8 cellular contexts compared by ENCODE assay signal in genomic region chr9:126914458-126915280, GRCh38. TPM values are rescaled to one million over a fixed set of nuclear protein-coding genes. Genes with fewer than 3 reads are reported as not detected.
DNase-seq lines count a peak whose midpoint lies in the region; ATAC-seq lines count a peak whose summit lies in the region.

TSS of gene RALGPS1 (plus strand) at chr9:126914782. CDS start at chr9:126962290, 47,508 bp downstream.

- no peaks in the 10 kb centered on the region for H3K9me3 Mint-ChIP-seq in activated naive CD4-positive, alpha-beta T cell treated with anti-CD3 and anti-CD28 coated beads, Interleukin-2, amount 50 U/mL, for 24 hours

- H3K4me3 ChIP-seq in GM08714 (ENCODE audit: low read length): peak within 1 kb of the TSS; percentile 56; the same call in 1 of the 2 replicates
- H3K4me3 ChIP-seq in SK-N-MC: peak within 1 kb of the TSS; percentile 76

- H3K36me3 ChIP-seq in SK-N-MC (ENCODE audit: insufficient read depth, low read length): no peaks in the 10 kb centered on the region

- peaks cover 5% of the 10 kb centered on the region for H3K4me1 Mint-ChIP-seq in activated naive CD4-positive, alpha-beta T cell treated with anti-CD3 and anti-CD28 coated beads, Interleukin-2, amount 50 U/mL, for 24 hours

- H3K27ac ChIP-seq in SK-N-MC: no peak within 1 kb of the TSS

- H3K27me3 Mint-ChIP-seq in activated naive CD4-positive, alpha-beta T cell treated with anti-CD3 and anti-CD28 coated beads, Interleukin-2, amount 50 U/mL, for 24 hours: no peaks in the 10 kb centered on the region

- ATAC-seq in HG02610 (IDR thresholded peaks at IDR 0.05; ENCODE audit: unreplicated experiment): peak; percentile 99

- H3K9ac ChIP-seq in SK-N-MC (ENCODE audit: insufficient read length): no peak within 1 kb of the TSS

- peak; percentile 93 for DNase-seq in NCI-H1092 (lab: John Stamatoyannopoulos, UW)
- no peak for DNase-seq in SK-N-MC (ENCODE audit: low read depth, low spot score)
- peak; percentile 20 for DNase-seq in glomerular endothelial cell (ENCODE audit: extremely low read depth, low read depth, low spot score)
- DNase-seq in nucleus accumbens (lab: John Stamatoyannopoulos, UW): peak; percentile 35 to 97 (median 94)
- peak; percentile 96 for DNase-seq in superior temporal gyrus (ENCODE audit: extremely low spot score)

- H3K9me3 ChIP-seq in SK-N-MC (ENCODE audit: low read depth, low read length): no peaks in the 10 kb centered on the region

- no peak within 1 kb of the TSS for H3K27ac Mint-ChIP-seq in activated naive CD4-positive, alpha-beta T cell treated with anti-CD3 and anti-CD28 coated beads, Interleukin-2, amount 50 U/mL, for 24 hours

- no peaks in the 10 kb centered on the region for H3K36me3 Mint-ChIP-seq in activated naive CD4-positive, alpha-beta T cell treated with anti-CD3 and anti-CD28 coated beads, Interleukin-2, amount 50 U/mL, for 24 hours

- H3K4me3 Mint-ChIP-seq in activated naive CD4-positive, alpha-beta T cell treated with anti-CD3 and anti-CD28 coated beads, Interleukin-2, amount 50 U/mL, for 24 hours: peak within 1 kb of the TSS; percentile 80

RNA-seq across cellular contexts. Expression of gene RALGPS1, which starts in this region (rescaled TPM):
- 5.9 and 7.2 TPM in 2 replicates for total RNA-seq in glomerular endothelial cell
